1 cellular context compared by ENCODE assay signal in the genomic region with DNA sequence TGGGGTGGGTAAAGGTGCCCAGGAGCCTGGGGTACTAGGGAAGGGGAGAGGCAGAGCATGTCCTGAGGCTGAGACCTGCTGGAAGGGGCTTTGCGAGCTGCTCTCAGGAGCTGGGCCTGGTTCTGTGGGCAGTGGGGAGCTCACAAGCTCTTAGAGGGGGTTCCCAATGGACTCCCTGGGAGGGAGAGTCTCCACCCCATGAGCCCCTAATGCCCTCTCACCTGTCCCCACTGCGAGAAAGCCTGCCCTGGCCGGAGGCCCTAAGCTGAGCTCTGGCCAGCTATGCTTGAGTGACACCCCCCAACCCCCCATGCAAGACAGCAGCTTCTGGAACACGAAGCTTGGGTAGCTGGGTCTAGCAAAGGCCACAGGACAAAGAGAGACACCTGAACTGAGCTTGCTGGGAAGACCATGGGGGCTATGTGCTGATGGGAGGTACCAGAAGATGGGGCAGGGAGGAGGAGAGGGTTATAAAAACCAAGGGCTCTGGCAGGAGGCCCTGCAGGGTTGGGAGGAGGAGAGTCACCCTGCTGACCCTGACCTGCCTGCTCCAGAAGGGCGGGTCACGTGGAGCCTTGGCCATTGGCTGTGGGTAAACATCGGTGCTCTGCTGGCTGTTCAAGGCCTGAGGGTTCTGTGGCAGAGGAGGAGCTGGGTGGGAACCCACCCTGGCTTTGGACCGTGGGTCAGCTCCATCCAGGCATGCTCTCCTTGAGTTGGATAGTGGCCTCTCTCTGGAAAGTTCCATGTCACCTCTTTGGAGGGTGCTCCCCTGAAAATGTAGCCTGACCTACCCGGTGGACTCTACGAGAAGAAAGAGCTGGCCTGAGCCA.
A peak's percentile ranks its signal among the peaks of the same experiment; 100 is the strongest.
TF ChIP-seq lines count a peak whose summit lies in the region.

No MANE protein-coding gene starts in this region.

TF ChIP-seq in HepG2, 621 proteins besides CTCF, POLR2A, EP300 and RAD21 (continued from another document and continues in another):
- peak; percentile 84 for TF ChIP-seq ZFX (CRISPR knock-in tag; IDR thresholded peaks at IDR 0.05; ENCODE audit: low read depth)
- TF ChIP-seq ZSCAN31 (CRISPR knock-in tag; IDR thresholded peaks at IDR 0.05; ENCODE audit: low read depth) = peak; percentile 54; the same call in 1 of the 2 replicates
- TF ChIP-seq BRD4 (CRISPR knock-in tag; IDR thresholded peaks at IDR 0.05) = no peak; the same call in 1 of the 2 replicates
- TF ChIP-seq, protein P1, sequence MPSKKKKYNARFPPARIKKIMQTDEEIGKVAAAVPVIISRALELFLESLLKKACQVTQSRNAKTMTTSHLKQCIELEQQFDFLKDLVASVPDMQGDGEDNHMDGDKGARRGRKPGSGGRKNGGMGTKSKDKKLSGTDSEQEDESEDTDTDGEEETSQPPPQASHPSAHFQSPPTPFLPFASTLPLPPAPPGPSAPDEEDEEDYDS (CRISPR knock-in tag; IDR thresholded peaks at IDR 0.05) = peak; percentile 55; the same call in 1 of the 2 replicates
- 0 out of 2 replicates have a peak, but pooled peaks have one; percentile 44 for TF ChIP-seq ZMAT3 (CRISPR knock-in tag; conservative IDR thresholded peaks at IDR 0.05)
- 0 out of 2 replicates have a peak, but pooled peaks have one; percentile 39 for TF ChIP-seq ZSCAN9 (CRISPR knock-in tag; IDR thresholded peaks at IDR 0.05; ENCODE audit: borderline replicate concordance)
- 0 out of 2 replicates have a peak, but pooled peaks have one; percentile 65 for TF ChIP-seq HES4 (CRISPR knock-in tag; IDR thresholded peaks at IDR 0.05; ENCODE audit: borderline replicate concordance)
- TF ChIP-seq RBFOX2 (IDR thresholded peaks at IDR 0.05; ENCODE audit: low read depth, low read length) = no peak
- no peak for TF ChIP-seq KDM4B (CRISPR knock-in tag; IDR thresholded peaks at IDR 0.05)
- TF ChIP-seq ZNF746 (CRISPR knock-in tag; IDR thresholded peaks at IDR 0.05) = peak; percentile 55; the same call in 1 of the 2 replicates
- TF ChIP-seq, protein P2, sequence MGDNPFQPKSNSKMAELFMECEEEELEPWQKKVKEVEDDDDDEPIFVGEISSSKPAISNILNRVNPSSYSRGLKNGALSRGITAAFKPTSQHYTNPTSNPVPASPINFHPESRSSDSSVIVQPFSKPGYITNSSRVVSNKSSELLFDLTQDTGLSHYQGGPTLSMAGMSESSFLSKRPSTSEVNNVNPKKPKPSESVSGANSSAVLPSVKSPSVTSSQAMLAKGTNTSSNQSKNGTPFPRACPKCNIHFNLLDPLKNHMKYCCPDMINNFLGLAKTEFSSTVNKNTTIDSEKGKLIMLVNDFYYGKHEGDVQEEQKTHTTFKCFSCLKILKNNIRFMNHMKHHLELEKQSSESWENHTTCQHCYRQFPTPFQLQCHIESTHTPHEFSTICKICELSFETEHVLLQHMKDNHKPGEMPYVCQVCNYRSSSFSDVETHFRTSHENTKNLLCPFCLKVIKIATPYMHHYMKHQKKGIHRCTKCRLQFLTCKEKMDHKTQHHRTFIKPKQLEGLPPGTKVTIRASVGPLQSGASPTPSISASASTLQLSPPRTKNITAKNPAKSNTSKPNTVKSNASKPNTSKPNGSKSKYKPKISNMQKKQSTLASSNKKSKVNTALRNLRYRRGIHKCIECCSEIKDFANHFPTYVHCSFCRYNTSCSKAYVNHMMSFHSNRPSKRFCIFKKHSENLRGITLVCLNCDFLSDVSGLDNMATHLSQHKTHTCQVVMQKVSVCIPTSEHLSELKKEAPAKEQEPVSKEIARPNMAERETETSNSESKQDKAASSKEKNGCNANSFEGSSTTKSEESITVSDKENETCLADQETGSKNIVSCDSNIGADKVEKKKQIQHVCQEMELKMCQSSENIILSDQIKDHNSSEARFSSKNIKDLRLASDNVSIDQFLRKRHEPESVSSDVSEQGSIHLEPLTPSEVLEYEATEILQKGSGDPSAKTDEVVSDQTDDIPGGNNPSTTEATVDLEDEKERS (CRISPR knock-in tag; IDR thresholded peaks at IDR 0.05) = no peak
- TF ChIP-seq ZNF883 (CRISPR knock-in tag; IDR thresholded peaks at IDR 0.05; ENCODE audit: not compliant biosample characterization) = peak; percentile 26
- TF ChIP-seq ZNF253 (CRISPR knock-in tag; IDR thresholded peaks at IDR 0.05; ENCODE audit: borderline replicate concordance) = no peak
- TF ChIP-seq TAF1 (CRISPR knock-in tag; IDR thresholded peaks at IDR 0.05) = peak; percentile 17; the same call in 1 of the 2 replicates
- TF ChIP-seq MAZ (IDR thresholded peaks at IDR 0.05; ENCODE audit: borderline replicate concordance, low read depth, low read length) = no peak
- peak; percentile 19; the same call in 1 of the 2 replicates for TF ChIP-seq MAZ (CRISPR knock-in tag; IDR thresholded peaks at IDR 0.05; ENCODE audit: low read depth)
- peak; percentile 84; the same call in 1 of the 2 replicates for TF ChIP-seq ZNF790 (CRISPR knock-in tag; IDR thresholded peaks at IDR 0.05; ENCODE audit: borderline replicate concordance)
- no peak for TF ChIP-seq PAF1 (CRISPR knock-in tag; IDR thresholded peaks at IDR 0.05)
- TF ChIP-seq ZSCAN21 (CRISPR knock-in tag; IDR thresholded peaks at IDR 0.05; ENCODE audit: borderline replicate concordance) = 0 out of 2 replicates have a peak, but pooled peaks have one; percentile 42
- TF ChIP-seq, protein P3, sequence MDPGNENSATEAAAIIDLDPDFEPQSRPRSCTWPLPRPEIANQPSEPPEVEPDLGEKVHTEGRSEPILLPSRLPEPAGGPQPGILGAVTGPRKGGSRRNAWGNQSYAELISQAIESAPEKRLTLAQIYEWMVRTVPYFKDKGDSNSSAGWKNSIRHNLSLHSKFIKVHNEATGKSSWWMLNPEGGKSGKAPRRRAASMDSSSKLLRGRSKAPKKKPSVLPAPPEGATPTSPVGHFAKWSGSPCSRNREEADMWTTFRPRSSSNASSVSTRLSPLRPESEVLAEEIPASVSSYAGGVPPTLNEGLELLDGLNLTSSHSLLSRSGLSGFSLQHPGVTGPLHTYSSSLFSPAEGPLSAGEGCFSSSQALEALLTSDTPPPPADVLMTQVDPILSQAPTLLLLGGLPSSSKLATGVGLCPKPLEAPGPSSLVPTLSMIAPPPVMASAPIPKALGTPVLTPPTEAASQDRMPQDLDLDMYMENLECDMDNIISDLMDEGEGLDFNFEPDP (CRISPR knock-in tag; conservative IDR thresholded peaks at IDR 0.05) = no peak
- TF ChIP-seq TOPORS (CRISPR knock-in tag; IDR thresholded peaks at IDR 0.05) = no peak
- TF ChIP-seq ZFP37 (CRISPR knock-in tag; IDR thresholded peaks at IDR 0.05; ENCODE audit: borderline replicate concordance) = no peak
- 0 out of 2 replicates have a peak, but pooled peaks have one; percentile 56 for TF ChIP-seq SMYD3 (CRISPR knock-in tag; IDR thresholded peaks at IDR 0.05)
- no peak for TF ChIP-seq ZNF674 (CRISPR knock-in tag; IDR thresholded peaks at IDR 0.05; ENCODE audit: low read depth)
- peak; percentile 70; the same call in 1 of the 2 replicates for TF ChIP-seq NR2F2 (IDR thresholded peaks at IDR 0.05; ENCODE audit: borderline replicate concordance, low read depth)
- TF ChIP-seq, protein P4, sequence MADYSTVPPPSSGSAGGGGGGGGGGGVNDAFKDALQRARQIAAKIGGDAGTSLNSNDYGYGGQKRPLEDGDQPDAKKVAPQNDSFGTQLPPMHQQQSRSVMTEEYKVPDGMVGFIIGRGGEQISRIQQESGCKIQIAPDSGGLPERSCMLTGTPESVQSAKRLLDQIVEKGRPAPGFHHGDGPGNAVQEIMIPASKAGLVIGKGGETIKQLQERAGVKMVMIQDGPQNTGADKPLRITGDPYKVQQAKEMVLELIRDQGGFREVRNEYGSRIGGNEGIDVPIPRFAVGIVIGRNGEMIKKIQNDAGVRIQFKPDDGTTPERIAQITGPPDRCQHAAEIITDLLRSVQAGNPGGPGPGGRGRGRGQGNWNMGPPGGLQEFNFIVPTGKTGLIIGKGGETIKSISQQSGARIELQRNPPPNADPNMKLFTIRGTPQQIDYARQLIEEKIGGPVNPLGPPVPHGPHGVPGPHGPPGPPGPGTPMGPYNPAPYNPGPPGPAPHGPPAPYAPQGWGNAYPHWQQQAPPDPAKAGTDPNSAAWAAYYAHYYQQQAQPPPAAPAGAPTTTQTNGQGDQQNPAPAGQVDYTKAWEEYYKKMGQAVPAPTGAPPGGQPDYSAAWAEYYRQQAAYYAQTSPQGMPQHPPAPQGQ (CRISPR knock-in tag; IDR thresholded peaks at IDR 0.05; ENCODE audit: borderline replicate concordance) = no peak
- no peak for TF ChIP-seq CAMTA2 (CRISPR knock-in tag; IDR thresholded peaks at IDR 0.05; ENCODE audit: borderline replicate concordance)
- TF ChIP-seq, protein P5, sequence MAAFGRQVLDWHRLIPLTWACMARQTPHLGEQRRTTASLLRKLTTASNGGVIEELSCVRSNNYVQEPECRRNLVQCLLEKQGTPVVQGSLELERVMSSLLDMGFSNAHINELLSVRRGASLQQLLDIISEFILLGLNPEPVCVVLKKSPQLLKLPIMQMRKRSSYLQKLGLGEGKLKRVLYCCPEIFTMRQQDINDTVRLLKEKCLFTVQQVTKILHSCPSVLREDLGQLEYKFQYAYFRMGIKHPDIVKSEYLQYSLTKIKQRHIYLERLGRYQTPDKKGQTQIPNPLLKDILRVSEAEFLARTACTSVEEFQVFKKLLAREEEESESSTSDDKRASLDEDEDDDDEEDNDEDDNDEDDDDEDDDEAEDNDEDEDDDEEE (CRISPR knock-in tag; IDR thresholded peaks at IDR 0.05) = no peak
- TF ChIP-seq, protein P6, sequence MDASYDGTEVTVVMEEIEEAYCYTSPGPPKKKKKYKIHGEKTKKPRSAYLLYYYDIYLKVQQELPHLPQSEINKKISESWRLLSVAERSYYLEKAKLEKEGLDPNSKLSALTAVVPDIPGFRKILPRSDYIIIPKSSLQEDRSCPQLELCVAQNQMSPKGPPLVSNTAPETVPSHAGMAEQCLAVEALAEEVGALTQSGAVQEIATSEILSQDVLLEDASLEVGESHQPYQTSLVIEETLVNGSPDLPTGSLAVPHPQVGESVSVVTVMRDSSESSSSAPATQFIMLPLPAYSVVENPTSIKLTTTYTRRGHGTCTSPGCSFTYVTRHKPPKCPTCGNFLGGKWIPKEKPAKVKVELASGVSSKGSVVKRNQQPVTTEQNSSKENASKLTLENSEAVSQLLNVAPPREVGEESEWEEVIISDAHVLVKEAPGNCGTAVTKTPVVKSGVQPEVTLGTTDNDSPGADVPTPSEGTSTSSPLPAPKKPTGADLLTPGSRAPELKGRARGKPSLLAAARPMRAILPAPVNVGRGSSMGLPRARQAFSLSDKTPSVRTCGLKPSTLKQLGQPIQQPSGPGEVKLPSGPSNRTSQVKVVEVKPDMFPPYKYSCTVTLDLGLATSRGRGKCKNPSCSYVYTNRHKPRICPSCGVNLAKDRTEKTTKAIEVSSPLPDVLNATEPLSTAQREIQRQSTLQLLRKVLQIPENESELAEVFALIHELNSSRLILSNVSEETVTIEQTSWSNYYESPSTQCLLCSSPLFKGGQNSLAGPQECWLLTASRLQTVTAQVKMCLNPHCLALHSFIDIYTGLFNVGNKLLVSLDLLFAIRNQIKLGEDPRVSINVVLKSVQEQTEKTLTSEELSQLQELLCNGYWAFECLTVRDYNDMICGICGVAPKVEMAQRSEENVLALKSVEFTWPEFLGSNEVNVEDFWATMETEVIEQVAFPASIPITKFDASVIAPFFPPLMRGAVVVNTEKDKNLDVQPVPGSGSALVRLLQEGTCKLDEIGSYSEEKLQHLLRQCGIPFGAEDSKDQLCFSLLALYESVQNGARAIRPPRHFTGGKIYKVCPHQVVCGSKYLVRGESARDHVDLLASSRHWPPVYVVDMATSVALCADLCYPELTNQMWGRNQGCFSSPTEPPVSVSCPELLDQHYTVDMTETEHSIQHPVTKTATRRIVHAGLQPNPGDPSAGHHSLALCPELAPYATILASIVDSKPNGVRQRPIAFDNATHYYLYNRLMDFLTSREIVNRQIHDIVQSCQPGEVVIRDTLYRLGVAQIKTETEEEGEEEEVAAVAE (CRISPR knock-in tag; IDR thresholded peaks at IDR 0.05; ENCODE audit: borderline replicate concordance) = no peak
- TF ChIP-seq ZNF232 (CRISPR knock-in tag; IDR thresholded peaks at IDR 0.05; ENCODE audit: borderline replicate concordance) = no peak
- TF ChIP-seq CC2D1A (CRISPR knock-in tag; IDR thresholded peaks at IDR 0.05) = no peak
- TF ChIP-seq MIXL1 (CRISPR knock-in tag; IDR thresholded peaks at IDR 0.05) = no peak
- TF ChIP-seq, protein P7, sequence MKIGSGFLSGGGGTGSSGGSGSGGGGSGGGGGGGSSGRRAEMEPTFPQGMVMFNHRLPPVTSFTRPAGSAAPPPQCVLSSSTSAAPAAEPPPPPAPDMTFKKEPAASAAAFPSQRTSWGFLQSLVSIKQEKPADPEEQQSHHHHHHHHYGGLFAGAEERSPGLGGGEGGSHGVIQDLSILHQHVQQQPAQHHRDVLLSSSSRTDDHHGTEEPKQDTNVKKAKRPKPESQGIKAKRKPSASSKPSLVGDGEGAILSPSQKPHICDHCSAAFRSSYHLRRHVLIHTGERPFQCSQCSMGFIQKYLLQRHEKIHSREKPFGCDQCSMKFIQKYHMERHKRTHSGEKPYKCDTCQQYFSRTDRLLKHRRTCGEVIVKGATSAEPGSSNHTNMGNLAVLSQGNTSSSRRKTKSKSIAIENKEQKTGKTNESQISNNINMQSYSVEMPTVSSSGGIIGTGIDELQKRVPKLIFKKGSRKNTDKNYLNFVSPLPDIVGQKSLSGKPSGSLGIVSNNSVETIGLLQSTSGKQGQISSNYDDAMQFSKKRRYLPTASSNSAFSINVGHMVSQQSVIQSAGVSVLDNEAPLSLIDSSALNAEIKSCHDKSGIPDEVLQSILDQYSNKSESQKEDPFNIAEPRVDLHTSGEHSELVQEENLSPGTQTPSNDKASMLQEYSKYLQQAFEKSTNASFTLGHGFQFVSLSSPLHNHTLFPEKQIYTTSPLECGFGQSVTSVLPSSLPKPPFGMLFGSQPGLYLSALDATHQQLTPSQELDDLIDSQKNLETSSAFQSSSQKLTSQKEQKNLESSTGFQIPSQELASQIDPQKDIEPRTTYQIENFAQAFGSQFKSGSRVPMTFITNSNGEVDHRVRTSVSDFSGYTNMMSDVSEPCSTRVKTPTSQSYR (CRISPR knock-in tag; IDR thresholded peaks at IDR 0.05; ENCODE audit: borderline replicate concordance) = 0 out of 2 replicates have a peak, but pooled peaks have one; percentile 15
- peak; percentile 51 for TF ChIP-seq ZNF605 (CRISPR knock-in tag; IDR thresholded peaks at IDR 0.05)
- TF ChIP-seq ZNF205 (CRISPR knock-in tag; IDR thresholded peaks at IDR 0.05) = no peak
- TF ChIP-seq ZSCAN22 (CRISPR knock-in tag; IDR thresholded peaks at IDR 0.05) = no peak
- TF ChIP-seq NFKBIZ (CRISPR knock-in tag; IDR thresholded peaks at IDR 0.05) = 0 out of 2 replicates have a peak, but pooled peaks have one; percentile 51
- no peak for TF ChIP-seq RBM22 (optimal IDR thresholded peaks at IDR 0.05; ENCODE audit: low read length)
- 0 out of 2 replicates have a peak, but pooled peaks have one; percentile 34 for TF ChIP-seq PAX8 (CRISPR knock-in tag; IDR thresholded peaks at IDR 0.05; ENCODE audit: borderline replicate concordance)
- TF ChIP-seq, protein P8, sequence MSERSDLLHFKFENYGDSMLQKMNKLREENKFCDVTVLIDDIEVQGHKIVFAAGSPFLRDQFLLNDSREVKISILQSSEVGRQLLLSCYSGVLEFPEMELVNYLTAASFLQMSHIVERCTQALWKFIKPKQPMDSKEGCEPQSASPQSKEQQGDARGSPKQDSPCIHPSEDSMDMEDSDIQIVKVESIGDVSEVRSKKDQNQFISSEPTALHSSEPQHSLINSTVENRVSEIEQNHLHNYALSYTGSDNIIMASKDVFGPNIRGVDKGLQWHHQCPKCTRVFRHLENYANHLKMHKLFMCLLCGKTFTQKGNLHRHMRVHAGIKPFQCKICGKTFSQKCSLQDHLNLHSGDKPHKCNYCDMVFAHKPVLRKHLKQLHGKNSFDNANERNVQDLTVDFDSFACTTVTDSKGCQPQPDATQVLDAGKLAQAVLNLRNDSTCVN (CRISPR knock-in tag; IDR thresholded peaks at IDR 0.05; ENCODE audit: borderline replicate concordance) = peak; percentile 97
- TF ChIP-seq FOSL2 (CRISPR knock-in tag; IDR thresholded peaks at IDR 0.05) = peak; percentile 65
- no peak for TF ChIP-seq ZNF780A (CRISPR knock-in tag; IDR thresholded peaks at IDR 0.05)
- TF ChIP-seq ATF1 (CRISPR knock-in tag; IDR thresholded peaks at IDR 0.05) = no peak
- TF ChIP-seq ZSCAN20 (CRISPR knock-in tag; IDR thresholded peaks at IDR 0.05; ENCODE audit: borderline replicate concordance) = no peak
- no peak for TF ChIP-seq JDP2 (CRISPR knock-in tag; IDR thresholded peaks at IDR 0.05; ENCODE audit: borderline replicate concordance)
